ENCODE assay signal across 15 cellular contexts in the genomic region with DNA sequence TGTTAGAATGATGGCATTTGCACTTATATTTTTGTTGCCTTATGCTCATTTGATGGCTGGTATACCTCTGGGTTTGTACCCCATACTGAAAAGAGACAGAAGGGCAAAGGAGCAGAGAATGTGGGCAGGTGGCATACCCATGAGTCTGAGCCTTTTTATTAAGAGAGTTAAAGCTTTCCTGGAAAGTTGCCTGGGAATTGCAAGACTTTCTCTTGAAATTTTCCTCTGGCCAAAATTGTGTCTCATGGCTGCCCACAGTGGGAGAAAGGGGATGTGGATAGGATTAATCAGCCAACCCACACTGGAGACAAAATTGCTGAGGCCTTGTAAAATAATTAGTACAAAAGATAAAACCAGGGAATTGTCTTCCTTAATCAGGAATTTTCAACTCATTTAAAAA.
"Had no signal": no experiment of that assay in that cellular context is flagged by ENCODE, and none has a peak within 500 bp of the region (broad histone marks: within the 10 kb centered on the region; RNA-seq: fewer than 3 reads in every experiment).

No MANE protein-coding gene starts in this region.

- DNase-seq: activated CD4-positive, alpha-beta memory T cell treated with anti-CD3 and anti-CD28 coated beads, Interleukin-2, amount 10 ng/mL, durations not matched to agents 7 days and 5 days; activated naive CD4-positive, alpha-beta T cell; activated T-cell treated with anti-CD3 and anti-CD28 coated beads, Interleukin-2, amount 50 U/mL, for 72 hours; adrenal gland; endodermal cell; erythroblast; foreskin fibroblast; heart left ventricle; ovary; tibial artery; uterus had no signal

- H3K4me3 Mint-ChIP-seq: activated CD4-positive, alpha-beta memory T cell treated with anti-CD3 and anti-CD28 coated beads, Interleukin-2, amount 10 ng/mL, durations not matched to agents 7 days and 5 days; activated T-cell treated with anti-CD3 and anti-CD28 coated beads, Interleukin-2, amount 50 U/mL, for 72 hours; endodermal cell; memory B cell; stimulated activated effector memory CD8-positive, alpha-beta T cell treated with anti-CD3 and anti-CD28 coated beads, Interleukin-12 subunit alpha, Interleukin-12 subunit beta, amount 100 ng/mL, for 72 hours; T-helper 2 cell treated with Interferon-gamma antibody and Interleukin-4, amounts not matched to agents 5 μg/mL and 100 μg/mL, for 36 hours had no signal

- H3K36me3 Mint-ChIP-seq: memory B cell; stimulated activated effector memory CD8-positive, alpha-beta T cell treated with anti-CD3 and anti-CD28 coated beads, Interleukin-12 subunit alpha, Interleukin-12 subunit beta, amount 100 ng/mL, for 72 hours had no signal

- H3K4me1 Mint-ChIP-seq: activated CD4-positive, alpha-beta memory T cell treated with anti-CD3 and anti-CD28 coated beads, Interleukin-2, amount 10 ng/mL, durations not matched to agents 7 days and 5 days; memory B cell; stimulated activated effector memory CD8-positive, alpha-beta T cell treated with anti-CD3 and anti-CD28 coated beads, Interleukin-12 subunit alpha, Interleukin-12 subunit beta, amount 100 ng/mL, for 72 hours had no signal

- H3K27me3 Mint-ChIP-seq: memory B cell had no signal

- H3K9me3 Mint-ChIP-seq: activated CD4-positive, alpha-beta memory T cell treated with anti-CD3 and anti-CD28 coated beads, Interleukin-2, amount 10 ng/mL, durations not matched to agents 7 days and 5 days; activated T-cell treated with anti-CD3 and anti-CD28 coated beads, Interleukin-2, amount 50 U/mL, for 72 hours; endodermal cell; memory B cell; stimulated activated effector memory CD8-positive, alpha-beta T cell treated with anti-CD3 and anti-CD28 coated beads, Interleukin-12 subunit alpha, Interleukin-12 subunit beta, amount 100 ng/mL, for 72 hours; T-helper 2 cell treated with Interferon-gamma antibody and Interleukin-4, amounts not matched to agents 5 μg/mL and 100 μg/mL, for 36 hours had no signal

- H3K27ac Mint-ChIP-seq: activated CD4-positive, alpha-beta memory T cell treated with anti-CD3 and anti-CD28 coated beads, Interleukin-2, amount 10 ng/mL, durations not matched to agents 7 days and 5 days; activated T-cell treated with anti-CD3 and anti-CD28 coated beads, Interleukin-2, amount 50 U/mL, for 72 hours; endodermal cell; memory B cell; stimulated activated effector memory CD8-positive, alpha-beta T cell treated with anti-CD3 and anti-CD28 coated beads, Interleukin-12 subunit alpha, Interleukin-12 subunit beta, amount 100 ng/mL, for 72 hours; T-helper 2 cell treated with Interferon-gamma antibody and Interleukin-4, amounts not matched to agents 5 μg/mL and 100 μg/mL, for 36 hours had no signal

- ATAC-seq: activated T-cell treated with anti-CD3 and anti-CD28 coated beads, Interleukin-2, amount 50 U/mL, for 72 hours; heart left ventricle; left lobe of liver; stimulated activated effector memory CD8-positive, alpha-beta T cell treated with anti-CD3 and anti-CD28 coated beads, Interleukin-12 subunit alpha, Interleukin-12 subunit beta, amount 100 ng/mL, for 72 hours had no signal
